In genomic region chr12:65993173-65993572, GRCh38 we compare ENCODE assay signal across 31 cellular contexts.
"Had no signal": no experiment of that assay in that cellular context is flagged by ENCODE, and none has a peak within 500 bp of the region (broad histone marks: within the 10 kb centered on the region; RNA-seq: fewer than 3 reads in every experiment).

No MANE protein-coding gene starts in this region.

- H3K4me1 ChIP-seq: adrenal gland, body of pancreas, esophagus squamous epithelium had no signal

- H3K4me1 Mint-ChIP-seq: activated B cell treated with CpG ODN at 0.5 μM for 24 hours; activated naive CD4-positive, alpha-beta T cell treated with anti-CD3 and anti-CD28 coated beads, Interleukin-2, amount 50 U/mL, for 24 hours; activated naive CD8-positive, alpha-beta T cell treated with anti-CD3 and anti-CD28 coated beads for 36 hours; activated naive CD8-positive, alpha-beta T cell treated with anti-CD3 and anti-CD28 coated beads, Interleukin-2, amount 50 U/mL, for 24 hours; activated T-helper 17 cell treated with anti-CD3 and anti-CD28 coated beads, Interleukin-2, amount 50 U/mL, for 72 hours; T-helper 17 cell had no signal

- H3K27me3 Mint-ChIP-seq: activated naive CD8-positive, alpha-beta T cell treated with anti-CD3 and anti-CD28 coated beads for 36 hours had no signal

- DNase-seq: activated B cell treated with CpG ODN at 0.5 μM for 24 hours; activated CD4-positive, alpha-beta T cell treated with anti-CD3 and anti-CD28 coated beads for 48 hours; activated CD4-positive, alpha-beta T cell treated with anti-CD3 and anti-CD28 coated beads, Interleukin-2, amount 50 U/mL, for 1 hour; activated CD4-positive, alpha-beta T cell treated with anti-CD3 and anti-CD28 coated beads, Interleukin-2, amount 50 U/mL, for 48 hours; activated CD8-positive, alpha-beta memory T cell treated with anti-CD3 and anti-CD28 coated beads for 24 hours; activated CD8-positive, alpha-beta T cell treated with anti-CD3 and anti-CD28 coated beads for 36 hours; activated effector memory CD4-positive, alpha-beta T cell treated with anti-CD3 and anti-CD28 coated beads, Interleukin-2, amount 50 U/mL, for 16 hours; activated naive CD4-positive, alpha-beta T cell treated with anti-CD3 and anti-CD28 coated beads for 36 hours; activated naive CD8-positive, alpha-beta T cell treated with anti-CD3 and anti-CD28 coated beads for 36 hours; activated naive CD8-positive, alpha-beta T cell treated with anti-CD3 and anti-CD28 coated beads, Interleukin-2, amount 50 U/mL, for 24 hours; activated T-cell treated with anti-CD3 and anti-CD28 coated beads, Interleukin-2, amount 50 U/mL, for 4 hours; adrenal gland; amygdala; aorta; body of pancreas; caudate nucleus; cortex of kidney; dermis blood vessel endothelial cell; effector CD4-positive, alpha-beta T cell; effector memory CD8-positive, alpha-beta T cell; erythroblast; esophagus squamous epithelium; head of caudate nucleus; T-helper 1 cell; T-helper 17 cell; T1000; WERI-Rb-1 had no signal

- H3K4me3 ChIP-seq: adrenal gland, body of pancreas, esophagus squamous epithelium had no signal

- H3K36me3 Mint-ChIP-seq: activated naive CD4-positive, alpha-beta T cell treated with anti-CD3 and anti-CD28 coated beads, Interleukin-2, amount 50 U/mL, for 24 hours; activated naive CD8-positive, alpha-beta T cell treated with anti-CD3 and anti-CD28 coated beads for 36 hours had no signal

- H3K27me3 ChIP-seq: adrenal gland, body of pancreas had no signal

- H3K4me3 Mint-ChIP-seq: activated B cell treated with CpG ODN at 0.5 μM for 24 hours; activated CD8-positive, alpha-beta T cell treated with anti-CD3 and anti-CD28 coated beads for 36 hours; activated naive CD4-positive, alpha-beta T cell treated with anti-CD3 and anti-CD28 coated beads for 36 hours; activated naive CD4-positive, alpha-beta T cell treated with anti-CD3 and anti-CD28 coated beads, Interleukin-2, amount 50 U/mL, for 24 hours; activated naive CD8-positive, alpha-beta T cell treated with anti-CD3 and anti-CD28 coated beads for 36 hours; activated naive CD8-positive, alpha-beta T cell treated with anti-CD3 and anti-CD28 coated beads, Interleukin-2, amount 50 U/mL, for 24 hours; activated T-cell treated with anti-CD3 and anti-CD28 coated beads, Interleukin-2, amount 50 U/mL, for 4 hours; activated T-helper 17 cell treated with anti-CD3 and anti-CD28 coated beads, Interleukin-2, amount 50 U/mL, for 72 hours; effector memory CD8-positive, alpha-beta T cell; T-helper 17 cell; T-helper 2 cell treated with Interferon-gamma antibody and Interleukin-4, amounts not matched to agents 5 μg/mL and 100 μg/mL, for 36 hours had no signal

- ATAC-seq: activated CD4-positive, CD25-positive, alpha-beta regulatory T cell treated with anti-CD3 and anti-CD28 coated beads, Interleukin-2, amount 50 U/mL, for 24 hours; activated CD8-positive, alpha-beta T cell treated with anti-CD3 and anti-CD28 coated beads for 36 hours; activated naive CD8-positive, alpha-beta T cell treated with anti-CD3 and anti-CD28 coated beads, Interleukin-2, amount 50 U/mL, for 24 hours; activated T-cell treated with anti-CD3 and anti-CD28 coated beads, Interleukin-2, amount 50 U/mL, for 4 hours; activated T-helper 17 cell treated with anti-CD3 and anti-CD28 coated beads, Interleukin-2, amount 50 U/mL, for 72 hours; body of pancreas; effector memory CD8-positive, alpha-beta T cell; T-helper 17 cell had no signal

- H3K36me3 ChIP-seq: adrenal gland, esophagus squamous epithelium, WERI-Rb-1 had no signal

- H3K9me3 Mint-ChIP-seq: activated B cell treated with CpG ODN at 0.5 μM for 24 hours; activated CD8-positive, alpha-beta T cell treated with anti-CD3 and anti-CD28 coated beads for 36 hours; activated naive CD4-positive, alpha-beta T cell treated with anti-CD3 and anti-CD28 coated beads for 36 hours; activated naive CD4-positive, alpha-beta T cell treated with anti-CD3 and anti-CD28 coated beads, Interleukin-2, amount 50 U/mL, for 24 hours; activated naive CD8-positive, alpha-beta T cell treated with anti-CD3 and anti-CD28 coated beads for 36 hours; activated naive CD8-positive, alpha-beta T cell treated with anti-CD3 and anti-CD28 coated beads, Interleukin-2, amount 50 U/mL, for 24 hours; activated T-cell treated with anti-CD3 and anti-CD28 coated beads, Interleukin-2, amount 50 U/mL, for 4 hours; activated T-helper 17 cell treated with anti-CD3 and anti-CD28 coated beads, Interleukin-2, amount 50 U/mL, for 72 hours; effector memory CD8-positive, alpha-beta T cell; T-helper 2 cell treated with Interferon-gamma antibody and Interleukin-4, amounts not matched to agents 5 μg/mL and 100 μg/mL, for 36 hours had no signal

- H3K27ac ChIP-seq: adrenal gland, body of pancreas, esophagus squamous epithelium, WERI-Rb-1 had no signal

- H3K27ac Mint-ChIP-seq: activated B cell treated with CpG ODN at 0.5 μM for 24 hours; activated CD8-positive, alpha-beta T cell treated with anti-CD3 and anti-CD28 coated beads for 36 hours; activated naive CD4-positive, alpha-beta T cell treated with anti-CD3 and anti-CD28 coated beads for 36 hours; activated naive CD4-positive, alpha-beta T cell treated with anti-CD3 and anti-CD28 coated beads, Interleukin-2, amount 50 U/mL, for 24 hours; activated naive CD8-positive, alpha-beta T cell treated with anti-CD3 and anti-CD28 coated beads for 36 hours; activated naive CD8-positive, alpha-beta T cell treated with anti-CD3 and anti-CD28 coated beads, Interleukin-2, amount 50 U/mL, for 24 hours; activated T-helper 17 cell treated with anti-CD3 and anti-CD28 coated beads, Interleukin-2, amount 50 U/mL, for 72 hours; effector memory CD8-positive, alpha-beta T cell; T-helper 17 cell; T-helper 2 cell treated with Interferon-gamma antibody and Interleukin-4, amounts not matched to agents 5 μg/mL and 100 μg/mL, for 36 hours had no signal

- H3K9me3 ChIP-seq: adrenal gland, body of pancreas, esophagus squamous epithelium had no signal
